Comparison of ENCODE assay signal across 23 cellular contexts in genomic region chr1:53536606-53537005, GRCh38.
"Had no signal": no experiment of that assay in that cellular context is flagged by ENCODE, and none has a peak within 500 bp of the region (broad histone marks: within the 10 kb centered on the region; RNA-seq: fewer than 3 reads in every experiment).

No MANE protein-coding gene starts in this region.

- DNase-seq: colonic mucosa; effector CD8-positive, alpha-beta T cell; endodermal cell; gastrocnemius medialis; head of caudate nucleus; kidney; mesendoderm; midbrain; naive thymus-derived CD4-positive, alpha-beta T cell; right cardiac atrium; sigmoid colon; stimulated activated CD4-positive, alpha-beta T cell treated with anti-CD3 and anti-CD28 coated beads, Interleukin-2, amount 100 ng/mL, for 24 hours; stimulated activated CD4-positive, alpha-beta T cell treated with anti-CD3 and anti-CD28 coated beads, Interleukin-4, amount 100 ng/mL, for 24 hours; stimulated activated naive CD8-positive, alpha-beta T cell treated with anti-CD3 and anti-CD28 coated beads, Interleukin-15, Interleukin-2, amounts not matched to agents 100 U/mL and 50 U/mL, for 24 hours; testis; tibial artery; upper lobe of left lung had no signal

- H3K36me3 ChIP-seq: colonic mucosa, gastrocnemius medialis, neural progenitor cell, prostate gland, sigmoid colon, tibial artery, upper lobe of left lung had no signal

- H3K4me3 ChIP-seq: colonic mucosa, gastrocnemius medialis, neural progenitor cell, prostate gland, sigmoid colon, testis, tibial artery, upper lobe of left lung had no signal

- H3K27me3 ChIP-seq: colonic mucosa, gastrocnemius medialis, neural progenitor cell, sigmoid colon, testis, upper lobe of left lung had no signal

- ATAC-seq: esophagus mucosa; gastrocnemius medialis; left lobe of liver; naive thymus-derived CD4-positive, alpha-beta T cell; right cardiac atrium; stimulated activated effector memory CD8-positive, alpha-beta T cell treated with anti-CD3 and anti-CD28 coated beads, Interleukin-12 subunit alpha, Interleukin-12 subunit beta, amount 100 ng/mL, for 72 hours; stimulated activated naive CD8-positive, alpha-beta T cell treated with anti-CD3 and anti-CD28 coated beads, Interleukin-15, Interleukin-2, amounts not matched to agents 100 U/mL and 50 U/mL, for 24 hours had no signal

- H3K4me2 ChIP-seq: neural progenitor cell had no signal

- H3K9me3 ChIP-seq: colonic mucosa, gastrocnemius medialis, prostate gland, sigmoid colon, testis, tibial artery, upper lobe of left lung had no signal

- H3K27ac ChIP-seq: colonic mucosa, epithelial cell of prostate, gastrocnemius medialis, neural progenitor cell, prostate gland, sigmoid colon, testis, tibial artery, upper lobe of left lung had no signal

- H2AFZ ChIP-seq: neural progenitor cell had no signal

- H3K4me1 ChIP-seq: colonic mucosa, neural progenitor cell, prostate gland, testis, upper lobe of left lung had no signal
